26 cellular contexts compared by ENCODE assay signal in genomic region chr7:116436305-116436826, GRCh38.
"Had no signal": no experiment of that assay in that cellular context is flagged by ENCODE, and none has a peak within 500 bp of the region (broad histone marks: within the 10 kb centered on the region; RNA-seq: fewer than 3 reads in every experiment).

No MANE protein-coding gene starts in this region.

- H3K9me3 ChIP-seq: ascending aorta, breast epithelium had no signal

- H3K27me3 ChIP-seq: ascending aorta, breast epithelium had no signal

- H3K27ac ChIP-seq: breast epithelium, VCaP had no signal

- ATAC-seq: activated naive CD4-positive, alpha-beta T cell treated with anti-CD3 and anti-CD28 coated beads, Interleukin-2, amount 50 U/mL, for 72 hours; activated naive CD8-positive, alpha-beta T cell treated with anti-CD3 and anti-CD28 coated beads, Interleukin-2, amount 50 U/mL, for 24 hours; activated T-cell treated with anti-CD3 and anti-CD28 coated beads, Interleukin-2, amount 50 U/mL, for 4 hours; PC-3; T-cell had no signal

- H3K4me3 ChIP-seq: ascending aorta, breast epithelium had no signal

- DNase-seq: activated CD4-positive, alpha-beta memory T cell treated with anti-CD3 and anti-CD28 coated beads for 36 hours; activated CD4-positive, alpha-beta T cell treated with anti-CD3 and anti-CD28 coated beads, Interleukin-2, amount 10 ng/mL, durations not matched to agents 7 days and 5 days; activated CD4-positive, CD25-positive, alpha-beta regulatory T cell; activated CD8-positive, alpha-beta memory T cell treated with anti-CD3 and anti-CD28 coated beads for 24 hours; activated effector memory CD4-positive, alpha-beta T cell treated with anti-CD3 and anti-CD28 coated beads, Interleukin-2, amount 50 U/mL, for 16 hours; activated naive CD4-positive, alpha-beta T cell treated with Interleukin-2 at 50 U/mL for 16 hours; activated naive CD8-positive, alpha-beta T cell treated with anti-CD3 and anti-CD28 coated beads, Interleukin-2, amount 50 U/mL, for 24 hours; activated T-cell treated with anti-CD3 and anti-CD28 coated beads, Interleukin-2, amount 50 U/mL, for 4 hours; amniotic stem cell; caudate nucleus; Karpas-422; NCI-H1048; NCI-H146; NCI-H187 treated with DMSO at 0.1 percent for 48 hours; NCI-H2081 treated with DMSO at 0.1 percent for 48 hours; NCI-H446; NCI-H524; PC-3; SHP77 treated with DMSO at 0.1 percent for 48 hours; T-cell; T-helper 2 cell; T1000 had no signal

- H3K36me3 ChIP-seq: ascending aorta, breast epithelium had no signal

- H3K4me1 ChIP-seq: breast epithelium had no signal
